16 cellular contexts compared by ENCODE assay signal in genomic region chr17:10613775-10614513, GRCh38. TPM values are rescaled to one million over a fixed set of nuclear protein-coding genes. Genes with fewer than 3 reads are reported as not detected.
DNase-seq lines count a peak whose midpoint lies in the region; ATAC-seq and TF ChIP-seq lines count a peak whose summit lies in the region.
"Had no signal": no experiment of that assay in that cellular context is flagged by ENCODE, and none has a peak within 500 bp of the region (broad histone marks: within the 10 kb centered on the region; RNA-seq: fewer than 3 reads in every experiment).

No MANE protein-coding gene starts in this region.

- H3K79me2 ChIP-seq in osteoblast (ENCODE audit: insufficient read depth, low read length): no peaks in the 10 kb centered on the region

- H3K27me3 ChIP-seq in MG63: no peaks in the 10 kb centered on the region
- no peaks in the 10 kb centered on the region for H3K27me3 ChIP-seq in osteoblast (ENCODE audit: insufficient read depth, low read length)
- H3K27me3 ChIP-seq in gastroesophageal sphincter: peaks cover 14% of the 10 kb centered on the region
- H3K27me3 ChIP-seq in CD4-positive, alpha-beta memory T cell (ENCODE audit: insufficient read depth, low read length): no peaks in the 10 kb centered on the region
- H3K27me3 ChIP-seq: BE2C, SJSA1 had no signal

- intact Hi-C loops in CD4-positive, alpha-beta memory T cell (cut with micrococcal nuclease): no loop called here

- H3K36me3 ChIP-seq in MG63: no peaks in the 10 kb centered on the region
- no peaks in the 10 kb centered on the region for H3K36me3 ChIP-seq in osteoblast (ENCODE audit: insufficient read depth, low read length)
- H3K36me3 ChIP-seq in gastroesophageal sphincter: no peaks in the 10 kb centered on the region
- H3K36me3 ChIP-seq in CD4-positive, alpha-beta memory T cell (ENCODE audit: insufficient read depth, low read length): no peaks in the 10 kb centered on the region
- H3K36me3 ChIP-seq: BE2C, SJSA1 had no signal

- no peak overlapping the region for H3K4me2 ChIP-seq in osteoblast (ENCODE audit: insufficient read depth, low read length)

- peaks cover 0 to 4% (median 0%) of the 10 kb centered on the region in 4 donors for H3K4me1 Mint-ChIP-seq in CD4-positive, alpha-beta memory T cell
- H3K4me1 Mint-ChIP-seq: memory B cell had no signal

- peaks cover 7% of the 10 kb centered on the region in 2 donors for H3K27me3 Mint-ChIP-seq in CD4-positive, alpha-beta memory T cell

- no peak for TF ChIP-seq POLR2A in gastroesophageal sphincter (IDR thresholded peaks at IDR 0.05)

- no peak for ATAC-seq in gastroesophageal sphincter
- no peak for ATAC-seq in HG02938 (IDR thresholded peaks at IDR 0.05; ENCODE audit: unreplicated experiment)

- POLR2A ChIA-PET in CD4-positive, alpha-beta memory T cell (lab: Charles Lee; ENCODE audit: partially characterized antibody): no interaction called here

- H3K4me1 ChIP-seq in osteoblast (ENCODE audit: insufficient read depth, low read length) (peaks cover 8% of the 10 kb centered on the region), gastroesophageal sphincter (peaks cover 0 to 13% (median 0%) of the 10 kb centered on the region in 3 donors)
- H3K4me1 ChIP-seq in CD4-positive, alpha-beta memory T cell (ENCODE audit: insufficient read depth, low read length): no peaks in the 10 kb centered on the region
- H3K4me1 ChIP-seq: BE2C, SJSA1 had no signal

- no peak overlapping the region for H2AFZ ChIP-seq in osteoblast (ENCODE audit: low read length)

- H3K4me3 Mint-ChIP-seq in CD4-positive, alpha-beta memory T cell: no peak overlapping the region
- H3K4me3 Mint-ChIP-seq: memory B cell, neural crest cell had no signal

- no peaks in the 10 kb centered on the region for H3K36me3 Mint-ChIP-seq in CD4-positive, alpha-beta memory T cell
- H3K36me3 Mint-ChIP-seq: memory B cell had no signal

- no peaks in the 10 kb centered on the region for H4K20me1 ChIP-seq in osteoblast (ENCODE audit: insufficient read depth, low read length)

- DNase-seq in AG20443 (ENCODE audit: low spot score) (peak; percentile 71), MG63 (peak; percentile 63), cardiac fibroblast (ENCODE audit: low read depth in 2 of 2) (peak; percentile 26 to 57), osteoblast (ENCODE audit: insufficient read length, low spot score, missing footprints) (peak; percentile 84), NCI-H187 treated with DMSO at 0.1 percent for 48 hours (lab: John Stamatoyannopoulos, UW) (no peak)
- DNase-seq in CD4-positive, alpha-beta memory T cell: no peak
- DNase-seq: activated CD4-positive, alpha-beta T cell treated with anti-CD3 and anti-CD28 coated beads for 1 hour; activated naive CD4-positive, alpha-beta T cell; cortex of kidney; DMS 273 treated with DMSO at 0.1 percent for 48 hours had no signal

- no peaks in the 10 kb centered on the region for H3K9me3 ChIP-seq in MG63
- no peaks in the 10 kb centered on the region for H3K9me3 ChIP-seq in osteoblast (ENCODE audit: low read depth, low read length)
- H3K9me3 ChIP-seq in gastroesophageal sphincter: no peaks in the 10 kb centered on the region
- H3K9me3 ChIP-seq in CD4-positive, alpha-beta memory T cell (ENCODE audit: control insufficient read depth in 1 of 2, low read length in 2 of 2): no peaks in the 10 kb centered on the region
- H3K9me3 ChIP-seq: BE2C, SJSA1 had no signal

- no peak overlapping the region for H3K27ac ChIP-seq in osteoblast (ENCODE audit: low read depth, low read length)
- H3K27ac ChIP-seq in gastroesophageal sphincter: no peak overlapping the region
- H3K27ac ChIP-seq in CD4-positive, alpha-beta memory T cell (ENCODE audit: low read depth, low read length): no peak overlapping the region
- H3K27ac ChIP-seq: SJSA1 had no signal

- no peaks in the 10 kb centered on the region for H3K9me3 Mint-ChIP-seq in CD4-positive, alpha-beta memory T cell
- H3K9me3 Mint-ChIP-seq: memory B cell, neural crest cell had no signal

- WGBS in gastroesophageal sphincter (ENCODE audit: low coverage in 1 of 2), 2 donors: 72 to 82% methylated on average over 15 of the region's 16 CpGs

- CTCF ChIA-PET in CD4-positive, alpha-beta memory T cell (lab: Charles Lee; ENCODE audit: partially characterized antibody): interaction anchor here (1.0 to 11.8 kb wide), 4 partner anchors 13 to 687 kb away, joined by 3 to 185 read pairs (median 48); no protein-coding TSS in a partner anchor

- no peak for TF ChIP-seq EP300 in gastroesophageal sphincter (IDR thresholded peaks at IDR 0.05)

- no peak overlapping the region for H3K4me3 ChIP-seq in MG63
- H3K4me3 ChIP-seq in cardiac fibroblast (replicated peaks in 1 of 2; ENCODE audit: low read depth in 2 of 2, low read length in 2 of 2): no peak overlapping the region
- no peak overlapping the region for H3K4me3 ChIP-seq in osteoblast (ENCODE audit: insufficient read depth, low read length)
- H3K4me3 ChIP-seq in gastroesophageal sphincter: no peak overlapping the region
- H3K4me3 ChIP-seq in CD4-positive, alpha-beta memory T cell (ENCODE audit: low read length in 2 of 2): no peak overlapping the region
- H3K4me3 ChIP-seq: SJSA1 had no signal

- TF ChIP-seq CTCF in cardiac fibroblast (IDR thresholded peaks at IDR 0.05; ENCODE audit: low read depth, low read length) (no peak), osteoblast (IDR thresholded peaks at IDR 0.05; ENCODE audit: extremely low read depth, low read depth, low read length) (no peak), gastroesophageal sphincter (IDR thresholded peaks at IDR 0.05) (no peak)

- H3K27ac Mint-ChIP-seq in CD4-positive, alpha-beta memory T cell: no peak overlapping the region
- H3K27ac Mint-ChIP-seq: memory B cell had no signal

RNA-seq across cellular contexts. Expression of gene MYH3, which starts 43.2 kb away (rescaled TPM):
- total RNA-seq in MG63 (2014; rRNA removed; shearing (Covaris generic); ENCODE audit: low replicate concordance): 0.02 and 1.2 TPM in 2 replicates
- 0.88 and 1.8 TPM in 2 replicates for total RNA-seq in osteoblast
- total RNA-seq in gastroesophageal sphincter: 1 to 10 TPM in 3 of 4 donors, under 1 TPM in 1; 0.87 to 3.5 (median 1.7) TPM
- 10 to 100 TPM in 1 of 2 experiments, 1 to 10 TPM in 1; 8.6 to 11.5 TPM for total RNA-seq in CD4-positive, alpha-beta memory T cell
- polyA plus RNA-seq in CD4-positive, alpha-beta memory T cell: under 1 TPM in 1 of 2 donors, not detected in 1; 0.47 TPM

Comparison
In these comparisons a context has a peak if more than half of its experiments do, and no peak if none do; other contexts are left out.
1. DNase-seq: peak in AG20443 (single experiment), MG63 (single experiment), cardiac fibroblast (2 of 2) and osteoblast (single experiment); none in CD4-positive, alpha-beta memory T cell (0 of 5) and NCI-H187 treated with DMSO at 0.1 percent for 48 hours (single experiment).